In the genomic region with DNA sequence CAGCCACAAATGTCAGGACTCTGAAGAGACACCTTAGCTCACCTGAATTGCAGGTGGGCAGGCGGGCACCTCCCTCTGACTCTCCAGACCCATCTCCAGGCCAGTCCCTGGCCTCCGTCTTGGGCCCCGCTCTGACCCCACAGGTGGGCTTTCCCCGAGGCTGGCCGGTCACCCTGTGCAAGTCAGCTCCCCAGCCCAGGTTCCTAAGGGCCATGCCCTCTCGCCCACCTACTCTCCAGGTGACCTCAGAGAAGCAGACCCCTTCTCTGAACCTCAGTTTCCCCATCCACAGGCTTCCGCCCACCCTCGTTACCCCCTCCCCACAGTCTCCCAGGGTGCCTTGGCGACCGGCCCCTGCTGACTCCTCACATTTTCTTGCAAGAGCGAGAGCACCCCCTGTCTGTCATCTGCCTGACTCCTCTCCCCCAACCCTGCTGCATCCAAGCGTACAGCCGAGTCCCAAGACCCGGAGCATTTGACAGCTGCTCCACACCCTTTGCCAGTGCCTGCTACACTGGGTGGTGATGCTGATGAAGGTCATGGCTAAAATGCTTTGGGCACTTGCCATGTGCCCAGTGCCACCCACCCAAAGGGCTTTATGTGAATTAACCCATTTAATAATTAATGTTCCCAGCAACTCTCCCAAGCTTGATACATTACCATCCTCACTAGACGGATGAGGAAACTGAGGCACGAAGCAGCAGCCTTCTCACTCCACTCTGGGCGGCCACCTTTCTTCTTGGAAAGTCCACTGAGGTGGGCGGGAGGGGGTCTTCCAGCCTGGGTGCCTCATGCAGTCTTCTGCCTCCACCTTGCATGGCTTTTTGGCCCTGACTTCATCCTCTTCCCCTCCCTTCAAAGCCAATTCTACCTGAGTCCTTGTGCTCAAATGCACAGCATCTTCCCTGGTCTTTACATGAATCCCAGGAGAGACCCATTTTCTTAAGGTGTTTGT, we compare ENCODE assay signal across 8 cellular contexts. TPM values are rescaled to one million over a fixed set of nuclear protein-coding genes. Genes with fewer than 3 reads are reported as not detected.
A peak's percentile ranks its signal among the peaks of the same experiment; 100 is the strongest.
DNase-seq lines count a peak whose midpoint lies in the region; ATAC-seq and TF ChIP-seq lines count a peak whose summit lies in the region.

No MANE protein-coding gene starts in this region.

- peak overlapping the region; percentile 19 for H3K27ac Mint-ChIP-seq in activated naive CD4-positive, alpha-beta T cell treated with anti-CD3 and anti-CD28 coated beads, Interleukin-2, amount 10 ng/mL, durations not matched to agents 7 days and 5 days

- H3K36me3 Mint-ChIP-seq in activated naive CD4-positive, alpha-beta T cell treated with anti-CD3 and anti-CD28 coated beads, Interleukin-2, amount 10 ng/mL, durations not matched to agents 7 days and 5 days = no peaks in the 10 kb centered on the region

- ATAC-seq in GM21367 (IDR thresholded peaks at IDR 0.05; ENCODE audit: unreplicated experiment) = no peak

- DNase-seq in activated naive CD4-positive, alpha-beta T cell treated with anti-CD3 and anti-CD28 coated beads, Interleukin-2, amount 10 ng/mL, durations not matched to agents 7 days and 5 days = peak; percentile 15
- no peak for DNase-seq in activated naive CD4-positive, alpha-beta T cell treated with anti-CD3 and anti-CD28 coated beads, Interleukin-2, amount 50 U/mL, for 16 hours
- DNase-seq in adrenal gland (peak in 6 of 7 donors; percentile 47 to 73 (median 60)), iPS-NIHi7 (ENCODE audit: extremely low spot score) (peak; percentile 87), ureter (ENCODE audit: low spot score) (peak; percentile 61), HK-2 (ENCODE audit: unreplicated experiment) (no peak), NCI-H446 (lab: John Stamatoyannopoulos, UW) (no peak)

- H3K36me3 ChIP-seq in adrenal gland (replicated peaks in 1 of 2) = no peaks in the 10 kb centered on the region

- H3K4me3 ChIP-seq in adrenal gland = no peak overlapping the region

- no peak overlapping the region for H3K4me3 Mint-ChIP-seq in activated naive CD4-positive, alpha-beta T cell treated with anti-CD3 and anti-CD28 coated beads, Interleukin-2, amount 10 ng/mL, durations not matched to agents 7 days and 5 days

- no peaks in the 10 kb centered on the region for H3K27me3 Mint-ChIP-seq in activated naive CD4-positive, alpha-beta T cell treated with anti-CD3 and anti-CD28 coated beads, Interleukin-2, amount 10 ng/mL, durations not matched to agents 7 days and 5 days

- H3K9me3 ChIP-seq in adrenal gland (replicated peaks in 1 of 3) = no peaks in the 10 kb centered on the region

- no peak for TF ChIP-seq POLR2A in adrenal gland (IDR thresholded peaks at IDR 0.05)

- no peak overlapping the region for H3K27ac ChIP-seq in adrenal gland

- CTCF ChIA-PET in activated naive CD4-positive, alpha-beta T cell treated with anti-CD3 and anti-CD28 coated beads, Interleukin-2, amount 10 ng/mL, durations not matched to agents 7 days and 5 days (lab: Charles Lee) = interaction anchor here (0.7 to 1.9 kb wide), 2 partner anchors 116 to 164 kb away, joined by 3 to 8 read pairs; partner anchors contain the start of gene COL27A1

- intact Hi-C loops in adrenal gland (cut with DNase I) = loop anchor here (5.0 kb wide), 1 partner anchor 120 kb away; no protein-coding TSS in a partner anchor

- no peaks in the 10 kb centered on the region for H3K9me3 Mint-ChIP-seq in activated naive CD4-positive, alpha-beta T cell treated with anti-CD3 and anti-CD28 coated beads, Interleukin-2, amount 10 ng/mL, durations not matched to agents 7 days and 5 days

- H3K4me1 Mint-ChIP-seq in activated naive CD4-positive, alpha-beta T cell treated with anti-CD3 and anti-CD28 coated beads, Interleukin-2, amount 10 ng/mL, durations not matched to agents 7 days and 5 days = no peaks in the 10 kb centered on the region

- TF ChIP-seq CTCF in adrenal gland (IDR thresholded peaks at IDR 0.05) = peak; percentile 23 to 74 (median 46)

- WGBS in adrenal gland, 4 donors = 43 to 74% (median 59%) methylated on average over 17 to 18 of the region's 18 CpGs

- no peaks in the 10 kb centered on the region for H3K4me1 ChIP-seq in adrenal gland (replicated peaks in 1 of 2)

- no peaks in the 10 kb centered on the region for H3K27me3 ChIP-seq in adrenal gland

RNA-seq across cellular contexts. Expression of gene ORM1, which starts 51.1 kb away (rescaled TPM):
- 10 to 100 TPM in 1 of 8 donors, 1 to 10 TPM in 6, not detected in 1; 2.9 to 26.0 (median 4.0) TPM for total RNA-seq in adrenal gland
- polyA plus RNA-seq in adrenal gland = 10 to 100 TPM in 2 of 3 donors, 1 to 10 TPM in 1; 3.3 to 24.8 (median 14.3) TPM
- 3.3 TPM for total RNA-seq in ureter

RNA-seq across cellular contexts. Expression of gene ORM2, which starts 57.8 kb away (rescaled TPM):
- 1 to 10 TPM in 4 of 8 donors, under 1 TPM in 1, not detected in 3; 0.60 to 6.8 (median 1.8) TPM for total RNA-seq in adrenal gland
- polyA plus RNA-seq in adrenal gland = 10 to 100 TPM in 1 of 3 donors, 1 to 10 TPM in 1, under 1 TPM in 1; 0.88 to 16.2 (median 1.3) TPM
- total RNA-seq in ureter = not detected

Comparison
In these comparisons a context has a peak if more than half of its experiments do, and no peak if none do; other contexts are left out.
1. DNase-seq: peak in activated naive CD4-positive, alpha-beta T cell treated with anti-CD3 and anti-CD28 coated beads, Interleukin-2, amount 10 ng/mL, durations not matched to agents 7 days and 5 days (single experiment), adrenal gland (6 of 7), iPS-NIHi7 (single experiment) and ureter (single experiment); none in activated naive CD4-positive, alpha-beta T cell treated with anti-CD3 and anti-CD28 coated beads, Interleukin-2, amount 50 U/mL, for 16 hours (single experiment), HK-2 (single experiment) and NCI-H446 (0 of 2).